In the genomic region with DNA sequence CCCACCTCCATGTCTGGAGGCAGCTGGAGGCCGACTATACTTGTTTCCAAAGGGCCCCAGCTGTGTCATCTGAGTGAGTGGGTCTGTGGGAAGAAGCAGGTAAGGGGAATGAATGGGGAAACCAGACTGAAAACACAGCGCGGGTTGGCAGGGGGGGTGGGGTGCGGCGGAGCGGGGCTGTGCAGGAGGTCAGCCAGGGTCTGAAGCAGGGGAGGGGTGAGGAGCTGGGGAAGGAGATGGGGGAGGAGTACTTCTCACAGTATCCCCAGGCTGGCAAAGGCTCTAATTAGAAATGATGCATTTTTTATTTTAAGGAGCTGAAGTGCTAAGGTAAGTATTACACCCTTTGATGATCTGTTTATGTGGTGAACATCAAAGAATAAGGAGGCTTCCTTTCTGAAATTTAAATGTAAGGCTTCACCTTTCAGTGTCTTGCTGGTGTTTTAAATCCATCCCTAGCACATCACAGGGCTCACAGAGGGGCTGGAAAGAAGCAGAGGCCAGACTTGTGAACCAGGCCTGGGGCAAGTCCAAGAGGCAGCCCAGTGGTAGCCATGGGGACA, we compare ENCODE assay signal across 25 cellular contexts. TPM values are rescaled to one million over a fixed set of nuclear protein-coding genes. Genes with fewer than 3 reads are reported as not detected.
DNase-seq lines count a peak whose midpoint lies in the region; ATAC-seq and TF ChIP-seq lines count a peak whose summit lies in the region.
"Had no signal": no experiment of that assay in that cellular context is flagged by ENCODE, and none has a peak within 500 bp of the region (broad histone marks: within the 10 kb centered on the region; RNA-seq: fewer than 3 reads in every experiment).

No MANE protein-coding gene starts in this region.

- H3K36me3 Mint-ChIP-seq in activated CD4-positive, alpha-beta T cell treated with anti-CD3 and anti-CD28 coated beads for 36 hours (ENCODE audit: low read depth): no peaks in the 10 kb centered on the region
- H3K36me3 Mint-ChIP-seq in activated CD4-positive, alpha-beta T cell treated with anti-CD3 and anti-CD28 coated beads, Interleukin-2, amount 10 ng/mL, durations not matched to agents 24 days and 14 days (ENCODE audit: low read depth): no peaks in the 10 kb centered on the region
- no peaks in the 10 kb centered on the region for H3K36me3 Mint-ChIP-seq in stimulated activated memory B cell treated with anti-CD40 and anti-IgM and Interleukin-4, amounts not matched to agents 10 μg/mL and 1 μg/mL and 100 μg/mL, for 72 hours
- H3K36me3 Mint-ChIP-seq in natural killer cell: no peaks in the 10 kb centered on the region
- H3K36me3 Mint-ChIP-seq: stimulated activated effector memory CD8-positive, alpha-beta T cell treated with anti-CD3 and anti-CD28 coated beads, Interleukin-12 subunit alpha, Interleukin-12 subunit beta, amount 100 ng/mL, for 72 hours; WTC11 had no signal

- no peak overlapping the region for H3K27ac Mint-ChIP-seq in activated CD4-positive, alpha-beta T cell treated with anti-CD3 and anti-CD28 coated beads for 36 hours
- no peak overlapping the region for H3K27ac Mint-ChIP-seq in activated CD4-positive, alpha-beta T cell treated with anti-CD3 and anti-CD28 coated beads, Interleukin-2, amount 10 ng/mL, durations not matched to agents 24 days and 14 days
- H3K27ac Mint-ChIP-seq in stimulated activated memory B cell treated with anti-CD40 and anti-IgM and Interleukin-4, amounts not matched to agents 10 μg/mL and 1 μg/mL and 100 μg/mL, for 72 hours: peak overlapping the region; percentile 44
- H3K27ac Mint-ChIP-seq in natural killer cell: no peak overlapping the region
- H3K27ac Mint-ChIP-seq: activated CD8-positive, alpha-beta T cell treated with anti-CD3 and anti-CD28 coated beads for 36 hours; stimulated activated effector memory CD8-positive, alpha-beta T cell treated with anti-CD3 and anti-CD28 coated beads, Interleukin-12 subunit alpha, Interleukin-12 subunit beta, amount 100 ng/mL, for 72 hours; WTC11 had no signal

- CTCF ChIA-PET in activated CD4-positive, alpha-beta T cell treated with anti-CD3 and anti-CD28 coated beads for 36 hours (lab: Charles Lee): interaction anchor here (0.6 kb wide), 1 partner anchor 464 kb away, joined by 3 read pairs; no protein-coding TSS in a partner anchor

- DNase-seq in activated CD4-positive, alpha-beta T cell treated with anti-CD3 and anti-CD28 coated beads for 36 hours: no peak
- no peak for DNase-seq in activated CD4-positive, alpha-beta T cell treated with anti-CD3 and anti-CD28 coated beads, Interleukin-2, amount 10 ng/mL, durations not matched to agents 24 days and 14 days
- DNase-seq in stimulated activated CD4-positive, alpha-beta T cell treated with anti-CD3 and anti-CD28 coated beads, Interleukin-4, amount 100 ng/mL, for 24 hours: peak; percentile 11
- DNase-seq in stimulated activated CD4-positive, alpha-beta T cell treated with anti-CD3 and anti-CD28 coated beads, Interleukin-12 subunit alpha, Interleukin-12 subunit beta, amount 100 ng/mL, for 4 hours: no peak
- peak; percentile 7 for DNase-seq in central memory CD4-positive, alpha-beta T cell
- no peak for DNase-seq in natural killer cell
- DNase-seq: 8988T; activated CD8-positive, alpha-beta memory T cell treated with anti-CD3 and anti-CD28 coated beads, Interleukin-2, amount 50 U/mL, for 48 hours; activated CD8-positive, alpha-beta T cell treated with anti-CD3 and anti-CD28 coated beads for 36 hours; activated effector memory CD4-positive, alpha-beta T cell treated with Interleukin-2 at 50 U/mL for 16 hours; DMS79 treated with DMSO at 0.1 percent for 48 hours; effector memory CD4-positive, alpha-beta T cell; GDM1; left ventricle myocardium superior; NCI-H1048; NCI-H1694; NCI-H510A; nucleus accumbens; RPMI8226; testis had no signal

- H3K4me1 Mint-ChIP-seq in activated CD4-positive, alpha-beta T cell treated with anti-CD3 and anti-CD28 coated beads for 36 hours: peaks cover 10% of the 10 kb centered on the region
- H3K4me1 Mint-ChIP-seq in activated CD4-positive, alpha-beta T cell treated with anti-CD3 and anti-CD28 coated beads, Interleukin-2, amount 10 ng/mL, durations not matched to agents 24 days and 14 days: peaks cover 13% of the 10 kb centered on the region
- no peaks in the 10 kb centered on the region for H3K4me1 Mint-ChIP-seq in stimulated activated memory B cell treated with anti-CD40 and anti-IgM and Interleukin-4, amounts not matched to agents 10 μg/mL and 1 μg/mL and 100 μg/mL, for 72 hours
- H3K4me1 Mint-ChIP-seq in natural killer cell: no peaks in the 10 kb centered on the region

- H3K27me3 Mint-ChIP-seq in activated CD4-positive, alpha-beta T cell treated with anti-CD3 and anti-CD28 coated beads for 36 hours: peaks cover 30% of the 10 kb centered on the region
- H3K27me3 Mint-ChIP-seq in activated CD4-positive, alpha-beta T cell treated with anti-CD3 and anti-CD28 coated beads, Interleukin-2, amount 10 ng/mL, durations not matched to agents 24 days and 14 days: peaks cover 21% of the 10 kb centered on the region
- peaks cover 38% of the 10 kb centered on the region for H3K27me3 Mint-ChIP-seq in stimulated activated memory B cell treated with anti-CD40 and anti-IgM and Interleukin-4, amounts not matched to agents 10 μg/mL and 1 μg/mL and 100 μg/mL, for 72 hours
- peaks cover 34 to 44% of the 10 kb centered on the region in 2 donors for H3K27me3 Mint-ChIP-seq in natural killer cell (ENCODE audit: low read depth in 2 of 2)

- POLR2A ChIA-PET in activated CD4-positive, alpha-beta T cell treated with anti-CD3 and anti-CD28 coated beads for 36 hours (lab: Charles Lee): no interaction called here

- peak; percentile 30 for ATAC-seq in activated CD4-positive, alpha-beta T cell treated with anti-CD3 and anti-CD28 coated beads for 36 hours
- ATAC-seq in stimulated activated memory B cell treated with anti-CD40 and anti-IgM and Interleukin-4, amounts not matched to agents 10 μg/mL and 1 μg/mL and 100 μg/mL, for 72 hours: no peak
- ATAC-seq in natural killer cell (no peak), HG03139 (IDR thresholded peaks at IDR 0.05; ENCODE audit: unreplicated experiment) (no peak)
- ATAC-seq: activated CD8-positive, alpha-beta T cell treated with anti-CD3 and anti-CD28 coated beads for 36 hours; sciatic nerve; stimulated activated effector memory CD8-positive, alpha-beta T cell treated with anti-CD3 and anti-CD28 coated beads, Interleukin-12 subunit alpha, Interleukin-12 subunit beta, amount 100 ng/mL, for 72 hours; WTC11 had no signal

- no peak for TF ChIP-seq CTCF in natural killer cell (IDR thresholded peaks at IDR 0.05)

- intact Hi-C loops in activated CD4-positive, alpha-beta T cell treated with anti-CD3 and anti-CD28 coated beads for 36 hours (cut with DNase I, micrococcal nuclease): no loop called here
- intact Hi-C loops in activated CD4-positive, alpha-beta T cell treated with anti-CD3 and anti-CD28 coated beads, Interleukin-2, amount 10 ng/mL, durations not matched to agents 24 days and 14 days (cut with micrococcal nuclease): loop anchor here (5.0 kb wide), 1 partner anchor 39 kb away; the partner anchor contains the start of gene SMIM20
- intact Hi-C loops in natural killer cell (cut with micrococcal nuclease): no loop called here

- no peak overlapping the region for H3K4me3 Mint-ChIP-seq in activated CD4-positive, alpha-beta T cell treated with anti-CD3 and anti-CD28 coated beads for 36 hours
- H3K4me3 Mint-ChIP-seq in activated CD4-positive, alpha-beta T cell treated with anti-CD3 and anti-CD28 coated beads, Interleukin-2, amount 10 ng/mL, durations not matched to agents 24 days and 14 days: no peak overlapping the region
- H3K4me3 Mint-ChIP-seq in stimulated activated memory B cell treated with anti-CD40 and anti-IgM and Interleukin-4, amounts not matched to agents 10 μg/mL and 1 μg/mL and 100 μg/mL, for 72 hours: no peak overlapping the region
- H3K4me3 Mint-ChIP-seq in natural killer cell: no peak overlapping the region
- H3K4me3 Mint-ChIP-seq: activated CD8-positive, alpha-beta T cell treated with anti-CD3 and anti-CD28 coated beads for 36 hours; stimulated activated effector memory CD8-positive, alpha-beta T cell treated with anti-CD3 and anti-CD28 coated beads, Interleukin-12 subunit alpha, Interleukin-12 subunit beta, amount 100 ng/mL, for 72 hours; WTC11 had no signal

- no peaks in the 10 kb centered on the region for H3K9me3 Mint-ChIP-seq in activated CD4-positive, alpha-beta T cell treated with anti-CD3 and anti-CD28 coated beads for 36 hours (ENCODE audit: low read depth)
- peaks cover 2% of the 10 kb centered on the region for H3K9me3 Mint-ChIP-seq in activated CD4-positive, alpha-beta T cell treated with anti-CD3 and anti-CD28 coated beads, Interleukin-2, amount 10 ng/mL, durations not matched to agents 24 days and 14 days
- H3K9me3 Mint-ChIP-seq in stimulated activated memory B cell treated with anti-CD40 and anti-IgM and Interleukin-4, amounts not matched to agents 10 μg/mL and 1 μg/mL and 100 μg/mL, for 72 hours: peaks cover 3% of the 10 kb centered on the region
- no peaks in the 10 kb centered on the region for H3K9me3 Mint-ChIP-seq in natural killer cell
- H3K9me3 Mint-ChIP-seq: activated CD8-positive, alpha-beta T cell treated with anti-CD3 and anti-CD28 coated beads for 36 hours; stimulated activated effector memory CD8-positive, alpha-beta T cell treated with anti-CD3 and anti-CD28 coated beads, Interleukin-12 subunit alpha, Interleukin-12 subunit beta, amount 100 ng/mL, for 72 hours had no signal

RNA-seq across cellular contexts. Expression of gene SMIM20, which starts 37.5 kb away (rescaled TPM):
- total RNA-seq in activated CD4-positive, alpha-beta T cell treated with anti-CD3 and anti-CD28 coated beads for 36 hours: 10 to 100 TPM; 15.6 to 23.0 TPM
- 17.0 and 18.9 TPM in 2 replicates for total RNA-seq in activated CD4-positive, alpha-beta T cell treated with anti-CD3 and anti-CD28 coated beads, Interleukin-2, amount 10 ng/mL, durations not matched to agents 24 days and 14 days
- 10 to 100 TPM; 10.3 to 11.5 (median 10.3) TPM for total RNA-seq in natural killer cell

Comparison
In these comparisons a context has a peak if more than half of its experiments do, and no peak if none do; other contexts are left out.
1. DNase-seq: peak in stimulated activated CD4-positive, alpha-beta T cell treated with anti-CD3 and anti-CD28 coated beads, Interleukin-4, amount 100 ng/mL, for 24 hours (single experiment) and central memory CD4-positive, alpha-beta T cell (single experiment); none in activated CD4-positive, alpha-beta T cell treated with anti-CD3 and anti-CD28 coated beads for 36 hours (single experiment), activated CD4-positive, alpha-beta T cell treated with anti-CD3 and anti-CD28 coated beads, Interleukin-2, amount 10 ng/mL, durations not matched to agents 24 days and 14 days (single experiment), stimulated activated CD4-positive, alpha-beta T cell treated with anti-CD3 and anti-CD28 coated beads, Interleukin-12 subunit alpha, Interleukin-12 subunit beta, amount 100 ng/mL, for 4 hours (single experiment) and natural killer cell (single experiment).